10 cellular contexts compared by ENCODE assay signal in the genomic region with DNA sequence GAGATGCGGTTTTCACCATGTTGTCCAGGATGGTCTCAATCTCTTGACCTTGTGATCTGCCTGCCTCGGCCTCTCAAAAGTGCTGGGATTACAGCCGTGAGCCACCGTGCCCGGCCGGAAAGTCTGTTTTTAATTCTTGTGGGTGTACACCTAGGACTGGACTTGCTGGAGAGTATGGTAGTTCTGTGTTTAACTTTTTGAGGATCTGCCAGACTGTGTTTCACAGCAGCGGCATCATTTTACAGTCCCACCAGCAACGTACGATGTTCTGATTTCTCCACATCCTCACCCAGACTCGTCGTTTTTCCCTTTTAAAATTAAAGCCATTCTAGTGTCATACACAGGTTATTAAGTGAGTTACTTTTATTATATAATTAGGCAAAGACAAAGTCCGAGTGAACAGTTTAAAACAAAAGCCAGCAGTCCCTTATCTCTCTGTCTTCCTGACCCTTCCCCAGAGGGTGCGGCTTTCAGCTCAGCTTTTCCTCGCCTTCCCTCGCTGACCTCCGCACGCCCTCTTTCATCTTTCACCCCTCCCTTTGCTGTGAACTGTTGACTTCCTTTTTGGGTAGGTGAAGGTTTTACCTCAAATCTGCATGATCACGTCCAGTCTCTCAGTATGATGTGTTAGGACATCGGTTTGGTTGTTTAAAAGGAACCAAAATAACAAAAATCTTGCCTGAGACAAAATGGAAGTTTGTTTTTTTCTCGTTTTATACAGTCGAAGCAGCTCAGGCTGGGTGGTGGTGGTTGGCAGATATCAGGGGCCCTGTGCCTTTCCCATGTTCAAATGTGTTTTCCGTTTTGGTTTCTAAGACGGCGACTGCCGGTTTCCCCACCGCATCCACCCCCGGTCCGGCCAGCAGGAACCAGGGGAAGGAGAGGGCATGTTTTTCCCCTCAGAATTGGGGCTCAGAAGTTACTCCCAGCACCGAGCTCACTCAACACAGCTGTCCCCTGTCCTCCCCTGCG. TPM values are rescaled to one million over a fixed set of nuclear protein-coding genes. Genes with fewer than 3 reads are reported as not detected.
A peak's percentile ranks its signal among the peaks of the same experiment; 100 is the strongest.
DNase-seq lines count a peak whose midpoint lies in the region; ATAC-seq and TF ChIP-seq lines count a peak whose summit lies in the region.
"Had no signal": no experiment of that assay in that cellular context is flagged by ENCODE, and none has a peak within 500 bp of the region (broad histone marks: within the 10 kb centered on the region; RNA-seq: fewer than 3 reads in every experiment).

No MANE protein-coding gene starts in this region.

- H3K27ac ChIP-seq in CD8-positive, alpha-beta memory T cell (ENCODE audit: low read depth, low read length) = peak overlapping the region; percentile 59
- peak overlapping the region in 1 of 5 donors; percentile 63 for H3K27ac ChIP-seq in adrenal gland

- CTCF ChIA-PET in CD8-positive, alpha-beta memory T cell (lab: Charles Lee) = interaction anchor here (0.6 to 3.1 kb wide), 2 partner anchors 17 to 182 kb away, joined by 4 to 13 read pairs; no protein-coding TSS in a partner anchor

- ATAC-seq in natural killer cell = peak; percentile 58 to 80 (median 77)

- H3K4me3 ChIP-seq in CD8-positive, alpha-beta memory T cell (ENCODE audit: low read length) = peak overlapping the region; percentile 40
- no peak overlapping the region for H3K4me3 ChIP-seq in foreskin fibroblast (ENCODE audit: low read depth in 1 of 2, low read length in 2 of 2)
- H3K4me3 ChIP-seq in adrenal gland = no peak overlapping the region

- no peak for TF ChIP-seq POLR2A in adrenal gland (IDR thresholded peaks at IDR 0.05)

- intact Hi-C loops in natural killer cell (cut with micrococcal nuclease) (loop anchor here (2.0 kb wide), 1 partner anchor 18 kb away; a partner anchor contains a TSS), adrenal gland (cut with DNase I) (no loop called here)

- no peaks in the 10 kb centered on the region for H3K36me3 ChIP-seq in CD8-positive, alpha-beta memory T cell (ENCODE audit: insufficient read depth, low read length)
- peaks cover 0 to 31% of the 10 kb centered on the region in 2 donors for H3K36me3 ChIP-seq in adrenal gland (replicated peaks in 1 of 2)

- peak in 2 of 5 donors; percentile 21 to 38 for DNase-seq in CD8-positive, alpha-beta memory T cell
- DNase-seq in Kasumi-1 (lab: John Stamatoyannopoulos, UW) (peak; percentile 29 to 40), natural killer cell (no peak), SKM-1 (lab: John Stamatoyannopoulos, UW; ENCODE audit: unreplicated experiment) (no peak), foreskin fibroblast (no peak), NCI-H187 (lab: John Stamatoyannopoulos, UW) (no peak), adrenal gland (no peak)
- peak; percentile 20 for DNase-seq in central memory CD4-positive, alpha-beta T cell
- DNase-seq: DMS53, NCI-H446 had no signal

- POLR2A ChIA-PET in CD8-positive, alpha-beta memory T cell (lab: Charles Lee) = interaction anchor here (0.6 to 1.9 kb wide), 2 partner anchors 18 to 133 kb away, joined by 5 read pairs; a partner anchor contains a TSS

- 66 to 74% (median 67%) methylated on average over 29 to 30 of the region's 30 CpGs for WGBS in adrenal gland, 4 donors

- H3K27ac Mint-ChIP-seq in CD8-positive, alpha-beta memory T cell = peak overlapping the region; percentile 34 to 98 (median 92)
- peak overlapping the region; percentile 88 to 90 for H3K27ac Mint-ChIP-seq in natural killer cell

- no peaks in the 10 kb centered on the region for H3K27me3 ChIP-seq in CD8-positive, alpha-beta memory T cell (ENCODE audit: insufficient read depth, low read length, poor library complexity, severe bottlenecking)
- H3K27me3 ChIP-seq in adrenal gland = no peaks in the 10 kb centered on the region

- TF ChIP-seq CTCF in natural killer cell (IDR thresholded peaks at IDR 0.05) (no peak), foreskin fibroblast (IDR thresholded peaks at IDR 0.05; ENCODE audit: low read depth, low read length) (no peak), adrenal gland (IDR thresholded peaks at IDR 0.05) (no peak)

- peaks cover 16 to 18% (median 18%) of the 10 kb centered on the region in 3 donors for H3K4me1 Mint-ChIP-seq in CD8-positive, alpha-beta memory T cell
- peaks cover 9 to 36% of the 10 kb centered on the region in 2 donors for H3K4me1 Mint-ChIP-seq in natural killer cell

- H3K9me3 ChIP-seq in CD8-positive, alpha-beta memory T cell (ENCODE audit: low read length) = no peaks in the 10 kb centered on the region
- H3K9me3 ChIP-seq in adrenal gland (replicated peaks in 1 of 3) = no peaks in the 10 kb centered on the region

- H3K27me3 Mint-ChIP-seq in CD8-positive, alpha-beta memory T cell = no peaks in the 10 kb centered on the region
- H3K27me3 Mint-ChIP-seq in natural killer cell (ENCODE audit: low read depth in 2 of 2) = no peaks in the 10 kb centered on the region

- H3K4me1 ChIP-seq in CD8-positive, alpha-beta memory T cell (ENCODE audit: insufficient read depth, low read length) = peaks cover 20% of the 10 kb centered on the region
- H3K4me1 ChIP-seq in adrenal gland (replicated peaks in 1 of 2) = no peaks in the 10 kb centered on the region

- H3K4me3 Mint-ChIP-seq in CD8-positive, alpha-beta memory T cell = peak overlapping the region; percentile 67 to 92 (median 81)
- peak overlapping the region; percentile 90 for H3K4me3 Mint-ChIP-seq in natural killer cell

- peaks cover 4 to 43% (median 12%) of the 10 kb centered on the region in 3 donors for H3K36me3 Mint-ChIP-seq in CD8-positive, alpha-beta memory T cell
- H3K36me3 Mint-ChIP-seq in natural killer cell = peaks cover 8% of the 10 kb centered on the region

- no peaks in the 10 kb centered on the region for H3K9me3 Mint-ChIP-seq in CD8-positive, alpha-beta memory T cell
- no peaks in the 10 kb centered on the region for H3K9me3 Mint-ChIP-seq in natural killer cell

RNA-seq across cellular contexts. Expression of a gene that starts 18.0 kb away (rescaled TPM):
- 10 to 100 TPM; 23.1 to 26.1 TPM for total RNA-seq in CD8-positive, alpha-beta memory T cell
- 27.9 TPM for polyA plus RNA-seq in CD8-positive, alpha-beta memory T cell
- total RNA-seq in natural killer cell (10 to 100 TPM; 32.4 to 42.6 (median 40.7) TPM), adrenal gland (100 to 1,000 TPM in 4 of 8 donors, 10 to 100 TPM in 4; 70.4 to 207 (median 109) TPM)
- 10 to 100 TPM; 60.2 to 91.5 (median 68.2) TPM for polyA plus RNA-seq in adrenal gland

RNA-seq across cellular contexts. Expression of a gene that starts 23.1 kb away (rescaled TPM):
- under 1 TPM in 1 of 2 experiments, not detected in 1; 0.09 TPM for total RNA-seq in CD8-positive, alpha-beta memory T cell
- polyA plus RNA-seq in CD8-positive, alpha-beta memory T cell = not detected
- total RNA-seq in natural killer cell = under 1 TPM in 1 of 3 donors, not detected in 2; 0.25 TPM
- total RNA-seq in adrenal gland = 10 to 100 TPM in 1 of 8 donors, 1 to 10 TPM in 7; 2.1 to 51.1 (median 6.1) TPM
- polyA plus RNA-seq in adrenal gland = 10 to 100 TPM in 2 of 3 donors, 1 to 10 TPM in 1; 1.4 to 98.6 (median 34.9) TPM

RNA-seq across cellular contexts. Expression of a gene that starts 23.4 kb away (rescaled TPM):
- total RNA-seq in CD8-positive, alpha-beta memory T cell = 10 to 100 TPM; 78.5 to 80.0 TPM
- 9.2 TPM for polyA plus RNA-seq in CD8-positive, alpha-beta memory T cell
- 100 to 1,000 TPM; 129 to 168 (median 153) TPM for total RNA-seq in natural killer cell
- total RNA-seq in adrenal gland = 100 to 1,000 TPM in 1 of 8 donors, 10 to 100 TPM in 7; 19.7 to 102 (median 66.0) TPM
- polyA plus RNA-seq in adrenal gland = 100 to 1,000 TPM in 2 of 3 donors, 10 to 100 TPM in 1; 29.0 to 700 (median 372) TPM

RNA-seq across cellular contexts. Expression of a gene that starts 27.7 kb away (rescaled TPM):
- total RNA-seq in CD8-positive, alpha-beta memory T cell = not detected
- not detected for polyA plus RNA-seq in CD8-positive, alpha-beta memory T cell
- total RNA-seq in natural killer cell (1 to 10 TPM in 1 of 3 donors, under 1 TPM in 1, not detected in 1; 0.49 to 1.4 TPM), adrenal gland (1 to 10 TPM in 1 of 8 donors, under 1 TPM in 4, not detected in 3; 0.23 to 1.6 (median 0.41) TPM)
- polyA plus RNA-seq in adrenal gland = 1 to 10 TPM in 2 of 3 donors, under 1 TPM in 1; 0.40 to 3.5 (median 1.3) TPM

RNA-seq across cellular contexts. Expression of a gene that starts 30.3 kb away (rescaled TPM):
- not detected for total RNA-seq in CD8-positive, alpha-beta memory T cell
- polyA plus RNA-seq in CD8-positive, alpha-beta memory T cell = not detected
- not detected for total RNA-seq in natural killer cell
- total RNA-seq in adrenal gland = under 1 TPM in 5 of 8 donors, not detected in 3; 0.28 to 0.95 (median 0.39) TPM
- 1 to 10 TPM in 2 of 3 donors, not detected in 1; 2.6 to 9.7 TPM for polyA plus RNA-seq in adrenal gland

Comparison
In these comparisons a context has a peak if more than half of its experiments do, and no peak if none do; other contexts are left out.
1. DNase-seq: peak in Kasumi-1 (2 of 2) and central memory CD4-positive, alpha-beta T cell (single experiment); none in natural killer cell (single experiment), SKM-1 (single experiment), foreskin fibroblast (0 of 2), NCI-H187 (0 of 2) and adrenal gland (0 of 7).